ENCODE assay signal across 23 cellular contexts in the genomic region with DNA sequence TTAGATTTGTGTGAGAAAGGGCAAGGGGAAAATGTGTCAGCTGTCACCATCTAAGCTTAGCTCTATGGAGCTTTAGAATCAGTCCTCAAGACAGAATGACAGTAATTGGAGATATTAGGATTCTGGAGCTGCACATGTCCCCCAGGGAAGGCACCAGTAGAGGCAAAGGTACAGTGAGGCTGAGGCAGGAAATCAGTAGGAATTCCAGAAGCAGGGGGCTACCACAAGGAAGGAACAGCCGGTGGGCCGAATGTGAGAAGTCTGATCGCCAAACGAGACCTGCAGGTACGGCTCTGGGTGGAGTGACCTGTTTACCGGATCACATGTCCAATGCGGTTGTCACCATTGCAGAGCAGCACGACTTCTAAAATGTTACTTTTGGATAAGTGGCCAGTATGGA. TPM values are rescaled to one million over a fixed set of nuclear protein-coding genes. Genes with fewer than 3 reads are reported as not detected.
DNase-seq lines count a peak whose midpoint lies in the region; ATAC-seq and TF ChIP-seq lines count a peak whose summit lies in the region.
"Had no signal": no experiment of that assay in that cellular context is flagged by ENCODE, and none has a peak within 500 bp of the region (broad histone marks: within the 10 kb centered on the region; RNA-seq: fewer than 3 reads in every experiment).

No MANE protein-coding gene starts in this region.

- H3K27ac ChIP-seq in left ventricle myocardium inferior (replicated peaks), result peak overlapping the region; percentile 31
- H3K27ac ChIP-seq in neural cell (ENCODE audit: low read length), result peak overlapping the region; percentile 46
- H3K27ac ChIP-seq: BLaER1, SJSA1 had no signal

- no peaks in the 10 kb centered on the region for H3K9me3 Mint-ChIP-seq in effector memory CD8-positive, alpha-beta T cell

- no peaks in the 10 kb centered on the region for H3K9me2 ChIP-seq in neural cell (ENCODE audit: insufficient read depth, low read length)

- no peaks in the 10 kb centered on the region for H3F3A ChIP-seq in neural cell (ENCODE audit: insufficient read depth, low read length, poor library complexity, severe bottlenecking)

- H3K4me3 ChIP-seq in left ventricle myocardium inferior (no peak overlapping the region), neural cell (ENCODE audit: low read length) (peak overlapping the region; percentile 35)
- H3K4me3 ChIP-seq: BLaER1, MG63, SJSA1 had no signal

- peaks cover 5% of the 10 kb centered on the region for H3K79me2 ChIP-seq in neural cell (replicated peaks; ENCODE audit: insufficient read depth, low read length)

- H4K20me1 ChIP-seq in neural cell (ENCODE audit: insufficient read depth), result no peaks in the 10 kb centered on the region
- H4K20me1 ChIP-seq: BLaER1 had no signal

- H3K27me3 ChIP-seq in left ventricle myocardium inferior (ENCODE audit: low read depth), result no peaks in the 10 kb centered on the region
- H3K27me3 ChIP-seq in neural cell (ENCODE audit: insufficient read depth, low read depth, low read length), result no peaks in the 10 kb centered on the region
- H3K27me3 ChIP-seq: BLaER1, MG63, SJSA1 had no signal

- no peaks in the 10 kb centered on the region for H3K4me1 Mint-ChIP-seq in effector memory CD8-positive, alpha-beta T cell (ENCODE audit: low read depth in 2 of 2)
- H3K4me1 Mint-ChIP-seq: CD4-positive, CD25-positive, alpha-beta regulatory T cell had no signal

- H3K36me3 ChIP-seq in left ventricle myocardium inferior, result no peaks in the 10 kb centered on the region
- H3K36me3 ChIP-seq in neural cell (ENCODE audit: insufficient read depth, low read length), result no peaks in the 10 kb centered on the region
- H3K36me3 ChIP-seq: BLaER1, MG63, SJSA1 had no signal

- H3K4me3 Mint-ChIP-seq in effector memory CD8-positive, alpha-beta T cell, result no peak overlapping the region
- H3K4me3 Mint-ChIP-seq: CD4-positive, CD25-positive, alpha-beta regulatory T cell had no signal

- no peaks in the 10 kb centered on the region for H3K27me3 Mint-ChIP-seq in effector memory CD8-positive, alpha-beta T cell

- peaks cover 68% of the 10 kb centered on the region for H3K4me1 ChIP-seq in left ventricle myocardium inferior
- H3K4me1 ChIP-seq: BLaER1, SJSA1 had no signal

- intact Hi-C loops in left ventricle myocardium inferior (cut with micrococcal nuclease), result no loop called here
- intact Hi-C loops in Right ventricle myocardium superior (cut with DNase I), result no loop called here

- TF ChIP-seq CTCF in left ventricle myocardium inferior (IDR thresholded peaks at IDR 0.05; ENCODE audit: borderline replicate concordance) (no peak), neural cell (IDR thresholded peaks at IDR 0.05; ENCODE audit: poor library complexity, severe bottlenecking) (no peak)

- TF ChIP-seq RAD21 in neural cell (conservative IDR thresholded peaks at IDR 0.05), result no peak

- H3K9me3 ChIP-seq in left ventricle myocardium inferior (replicated peaks), result no peaks in the 10 kb centered on the region
- H3K9me3 ChIP-seq in neural cell (ENCODE audit: low read length), result no peaks in the 10 kb centered on the region
- H3K9me3 ChIP-seq: MG63, SJSA1 had no signal

- ATAC-seq in Right ventricle myocardium superior (ENCODE audit: poor library complexity), result no peak
- no peak for ATAC-seq in effector memory CD8-positive, alpha-beta T cell (replicated peaks)
- no peak for ATAC-seq in GM18909 (IDR thresholded peaks at IDR 0.05; ENCODE audit: poor library complexity, unreplicated experiment)
- ATAC-seq: PC-3 had no signal

- H3K4me2 ChIP-seq in neural cell (ENCODE audit: low read length), result no peak overlapping the region
- H3K4me2 ChIP-seq: BLaER1 had no signal

- DNase-seq in left ventricle myocardium inferior, result no peak
- no peak for DNase-seq in Right ventricle myocardium superior
- DNase-seq in cerebellar cortex (ENCODE audit: low spot score), result peak; percentile 71
- DNase-seq in UCSD-AML1 (lab: John Stamatoyannopoulos, UW; ENCODE audit: unreplicated experiment), result no peak
- no peak for DNase-seq in effector memory CD8-positive, alpha-beta T cell
- DNase-seq: CD4-positive, CD25-positive, alpha-beta regulatory T cell; DMS153; DND-41; HCEC 1CT; KBM-7; MG63; NCI-H1105 treated with DMSO at 0.1 percent for 48 hours; NCI-H146; NCI-H2029; NCI-H226; NCI-H510A; NCI-H748 treated with DMSO at 0.1 percent for 48 hours; NK-92 treated with Interleukin-12 subunit alpha and Interleukin-12 subunit beta, amount 100 ng/mL, for 24 hours; PC-3 had no signal

- no peak overlapping the region for H2AFZ ChIP-seq in neural cell (ENCODE audit: low read depth, low read length)

- no peak overlapping the region for H3K27ac Mint-ChIP-seq in effector memory CD8-positive, alpha-beta T cell
- H3K27ac Mint-ChIP-seq: CD4-positive, CD25-positive, alpha-beta regulatory T cell had no signal

- H3K9ac ChIP-seq in neural cell (ENCODE audit: low read length), result no peak overlapping the region
- H3K9ac ChIP-seq: BLaER1 had no signal

- TF ChIP-seq EP300 in neural cell (conservative IDR thresholded peaks at IDR 0.05; ENCODE audit: poor library complexity, severe bottlenecking), result peak; percentile 55

- H3K36me3 Mint-ChIP-seq in effector memory CD8-positive, alpha-beta T cell (ENCODE audit: insufficient read depth), result no peaks in the 10 kb centered on the region
- H3K36me3 Mint-ChIP-seq: CD4-positive, CD25-positive, alpha-beta regulatory T cell had no signal

TF ChIP-seq in neural cell, 6 proteins besides CTCF, POLR2A, EP300 and RAD21:
- TF ChIP-seq MXI1 (conservative IDR thresholded peaks at IDR 0.05; ENCODE audit: poor library complexity, severe bottlenecking) (no peak), POLR2AphosphoS5 (IDR thresholded peaks at IDR 0.05) (no peak), REST (IDR thresholded peaks at IDR 0.05; ENCODE audit: borderline replicate concordance) (peak; percentile 95)

RNA-seq across cellular contexts. Expression of gene RNF150, which starts 52.6 kb away (rescaled TPM):
- 68.0 TPM for total RNA-seq in left ventricle myocardium inferior
- 53.3 TPM for total RNA-seq in Right ventricle myocardium superior
- 15.0 and 15.3 TPM in 2 replicates for polyA plus RNA-seq in neural cell
- polyA minus RNA-seq in neural cell, result 57.9 and 74.6 TPM in 2 replicates
- polyA plus RNA-seq: CD4-positive, CD25-positive, alpha-beta regulatory T cell had no signal
